Comparison of ENCODE assay signal across 14 cellular contexts in the genomic region with DNA sequence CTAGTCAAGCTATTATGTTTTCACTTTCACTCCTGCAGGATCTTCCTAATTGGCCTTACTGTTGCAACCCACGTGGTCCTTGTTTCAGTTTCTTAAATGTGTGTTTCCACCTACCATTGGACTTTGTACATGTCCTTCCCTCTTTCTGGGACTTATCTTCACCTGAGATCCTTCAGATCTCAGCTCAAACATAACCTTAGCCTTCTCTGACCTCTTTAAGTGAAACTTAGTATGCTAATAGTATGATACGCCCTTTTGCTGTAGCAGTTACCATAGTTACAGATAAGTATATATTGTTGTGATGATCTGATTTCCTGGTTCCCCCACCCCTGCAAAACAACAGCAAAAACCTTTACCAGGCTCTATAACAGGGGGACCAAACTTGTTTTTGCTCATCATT. TPM values are rescaled to one million over a fixed set of nuclear protein-coding genes. Genes with fewer than 3 reads are reported as not detected.
DNase-seq lines count a peak whose midpoint lies in the region; ATAC-seq and TF ChIP-seq lines count a peak whose summit lies in the region.
"Had no signal": no experiment of that assay in that cellular context is flagged by ENCODE, and none has a peak within 500 bp of the region (broad histone marks: within the 10 kb centered on the region; RNA-seq: fewer than 3 reads in every experiment).

No MANE protein-coding gene starts in this region.

- H3K27ac Mint-ChIP-seq in natural killer cell, result peak overlapping the region in 1 of 2 donors; percentile 75
- peak overlapping the region in 1 of 2 donors; percentile 9 for H3K27ac Mint-ChIP-seq in natural killer cell treated with Interleukin-12 subunit alpha and Interleukin-12 subunit beta and Interleukin-15 and Interleukin-18, amount 100 ng/mL, for 72 hours

- peaks cover 8 to 11% of the 10 kb centered on the region in 2 donors for H3K4me1 Mint-ChIP-seq in natural killer cell
- peaks cover 7 to 17% of the 10 kb centered on the region in 2 donors for H3K4me1 Mint-ChIP-seq in natural killer cell treated with Interleukin-12 subunit alpha and Interleukin-12 subunit beta and Interleukin-15 and Interleukin-18, amount 100 ng/mL, for 72 hours (ENCODE audit: low read depth in 2 of 2)

- H3K9me3 ChIP-seq in MM.1S (replicated peaks; ENCODE audit: insufficient read depth, low read length) (no peaks in the 10 kb centered on the region), subcutaneous abdominal adipose tissue (ENCODE audit: control insufficient read depth in 5 of 5, low read length in 5 of 5) (no peaks in the 10 kb centered on the region)
- H3K9me3 ChIP-seq: SJSA1, stomach had no signal

- H3K27me3 Mint-ChIP-seq in natural killer cell (ENCODE audit: low read depth in 2 of 2), result no peaks in the 10 kb centered on the region
- no peaks in the 10 kb centered on the region for H3K27me3 Mint-ChIP-seq in natural killer cell treated with Interleukin-12 subunit alpha and Interleukin-12 subunit beta and Interleukin-15 and Interleukin-18, amount 100 ng/mL, for 72 hours

- H3K27ac ChIP-seq in MM.1S (ENCODE audit: low read length) (peak overlapping the region; percentile 13; the same call in 1 of the 2 replicates), subcutaneous abdominal adipose tissue (ENCODE audit: low read depth, low read length) (no peak overlapping the region)
- H3K27ac ChIP-seq: parathyroid adenoma, SJSA1 had no signal

- H3K4me1 ChIP-seq in MM.1S (ENCODE audit: low read length), result peaks cover 13% of the 10 kb centered on the region
- peaks cover 0 to 19% (median 6%) of the 10 kb centered on the region in 5 donors for H3K4me1 ChIP-seq in subcutaneous abdominal adipose tissue (ENCODE audit: control insufficient read depth in 5 of 5, insufficient read depth in 5 of 5, low read length in 5 of 5)
- H3K4me1 ChIP-seq: parathyroid adenoma, SJSA1 had no signal

- H3K9me2 ChIP-seq in MM.1S (replicated peaks; ENCODE audit: insufficient read depth, low read length), result no peaks in the 10 kb centered on the region

- no peaks in the 10 kb centered on the region for H4K20me1 ChIP-seq in MM.1S (ENCODE audit: insufficient read depth, low read length)

- DNase-seq in natural killer cell, result no peak
- DNase-seq in natural killer cell treated with Interleukin-12 subunit alpha and Interleukin-12 subunit beta and Interleukin-15 and Interleukin-18, amount 100 ng/mL, for 72 hours (ENCODE audit: low spot score), result no peak
- DNase-seq in MM.1S, result peak; percentile 73
- peak; percentile 28 for DNase-seq in central memory CD4-positive, alpha-beta T cell
- no peak for DNase-seq in D341Med (ENCODE audit: low spot score)
- no peak for DNase-seq in NCI-H1092 (lab: John Stamatoyannopoulos, UW)
- no peak for DNase-seq in DMS114 treated with DMSO at 0.1 percent for 48 hours (lab: John Stamatoyannopoulos, UW; ENCODE audit: unreplicated experiment)
- DNase-seq: islet precursor cell, NCI-H1694, NCI-H510A, stomach had no signal

- H3K9ac ChIP-seq in MM.1S (ENCODE audit: low read length), result no peak overlapping the region
- no peak overlapping the region for H3K9ac ChIP-seq in subcutaneous abdominal adipose tissue (ENCODE audit: low read length in 5 of 5)
- H3K9ac ChIP-seq: parathyroid adenoma had no signal

- no peak overlapping the region for H3K4me3 ChIP-seq in MM.1S (ENCODE audit: low read length)
- H3K4me3 ChIP-seq in subcutaneous abdominal adipose tissue (ENCODE audit: low read depth in 1 of 5, low read length in 5 of 5), result peak overlapping the region in 4 of 5 donors; percentile 2 to 51 (median 29)
- H3K4me3 ChIP-seq: SJSA1, stomach had no signal

- no peak overlapping the region for H3K4me3 Mint-ChIP-seq in natural killer cell
- H3K4me3 Mint-ChIP-seq in natural killer cell treated with Interleukin-12 subunit alpha and Interleukin-12 subunit beta and Interleukin-15 and Interleukin-18, amount 100 ng/mL, for 72 hours, result no peak overlapping the region

- no peaks in the 10 kb centered on the region for H3K27me3 ChIP-seq in MM.1S (replicated peaks; ENCODE audit: insufficient read depth, low read length)
- H3K27me3 ChIP-seq in subcutaneous abdominal adipose tissue (ENCODE audit: control insufficient read depth in 5 of 5, insufficient read depth in 4 of 5, low read length in 5 of 5), result no peaks in the 10 kb centered on the region
- H3K27me3 ChIP-seq: SJSA1, stomach had no signal

- intact Hi-C loops in natural killer cell (cut with micrococcal nuclease), result no loop called here

- no peak overlapping the region for H3K4me2 ChIP-seq in MM.1S (ENCODE audit: low read depth, low read length)

- peaks cover 6% of the 10 kb centered on the region; the same call in 1 of the 2 replicates for H3F3A ChIP-seq in MM.1S (ENCODE audit: insufficient read depth, low read length)

- peaks cover 12% of the 10 kb centered on the region for H3K36me3 Mint-ChIP-seq in natural killer cell
- H3K36me3 Mint-ChIP-seq in natural killer cell treated with Interleukin-12 subunit alpha and Interleukin-12 subunit beta and Interleukin-15 and Interleukin-18, amount 100 ng/mL, for 72 hours, result peaks cover 29% of the 10 kb centered on the region

- ATAC-seq in natural killer cell, result peak in 2 of 3 donors; percentile 26 to 47
- ATAC-seq in natural killer cell treated with Interleukin-12 subunit alpha and Interleukin-12 subunit beta and Interleukin-15 and Interleukin-18, amount 100 ng/mL, for 72 hours, result no peak

- H3K36me3 ChIP-seq in MM.1S (replicated peaks; ENCODE audit: insufficient read depth, low read length) (peaks cover 7% of the 10 kb centered on the region; the same call in 1 of the 2 replicates), subcutaneous abdominal adipose tissue (ENCODE audit: control insufficient read depth in 5 of 5, insufficient read depth in 5 of 5, low read length in 5 of 5) (peaks cover 20 to 64% (median 49%) of the 10 kb centered on the region in 5 donors)

- TF ChIP-seq CTCF in natural killer cell (IDR thresholded peaks at IDR 0.05) (no peak), MM.1S (IDR thresholded peaks at IDR 0.05; ENCODE audit: low read length) (no peak)

- H3K9me3 Mint-ChIP-seq in natural killer cell, result no peaks in the 10 kb centered on the region
- H3K9me3 Mint-ChIP-seq in natural killer cell treated with Interleukin-12 subunit alpha and Interleukin-12 subunit beta and Interleukin-15 and Interleukin-18, amount 100 ng/mL, for 72 hours, result no peaks in the 10 kb centered on the region

- 0 out of 2 replicates have a peak, but pooled peaks cover 3% of the 10 kb centered on the region for H3K79me2 ChIP-seq in MM.1S (ENCODE audit: low read length)
- H3K79me2 ChIP-seq: parathyroid adenoma had no signal

- H2AFZ ChIP-seq in MM.1S (ENCODE audit: low read length), result no peak overlapping the region
- H2AFZ ChIP-seq: parathyroid adenoma had no signal

RNA-seq across cellular contexts. Expression of gene U2SURP, which starts 35.2 kb away (rescaled TPM):
- 100 to 1,000 TPM; 165 to 179 (median 172) TPM for total RNA-seq in natural killer cell
- total RNA-seq in natural killer cell treated with Interleukin-12 subunit alpha and Interleukin-12 subunit beta and Interleukin-15 and Interleukin-18, amount 100 ng/mL, for 72 hours, result 100 to 1,000 TPM; 113 to 166 TPM

Comparison
In these comparisons a context has a peak if more than half of its experiments do, and no peak if none do; other contexts are left out.
1. ATAC-seq: peak in natural killer cell (2 of 3); none in natural killer cell treated with Interleukin-12 subunit alpha and Interleukin-12 subunit beta and Interleukin-15 and Interleukin-18, amount 100 ng/mL, for 72 hours (0 of 2).
2. DNase-seq: peak in MM.1S (single experiment) and central memory CD4-positive, alpha-beta T cell (single experiment); none in natural killer cell (single experiment), natural killer cell treated with Interleukin-12 subunit alpha and Interleukin-12 subunit beta and Interleukin-15 and Interleukin-18, amount 100 ng/mL, for 72 hours (single experiment), D341Med (single experiment), NCI-H1092 (single experiment) and DMS114 treated with DMSO at 0.1 percent for 48 hours (single experiment).